Comparison of ENCODE assay signal across 25 cellular contexts in the genomic region with DNA sequence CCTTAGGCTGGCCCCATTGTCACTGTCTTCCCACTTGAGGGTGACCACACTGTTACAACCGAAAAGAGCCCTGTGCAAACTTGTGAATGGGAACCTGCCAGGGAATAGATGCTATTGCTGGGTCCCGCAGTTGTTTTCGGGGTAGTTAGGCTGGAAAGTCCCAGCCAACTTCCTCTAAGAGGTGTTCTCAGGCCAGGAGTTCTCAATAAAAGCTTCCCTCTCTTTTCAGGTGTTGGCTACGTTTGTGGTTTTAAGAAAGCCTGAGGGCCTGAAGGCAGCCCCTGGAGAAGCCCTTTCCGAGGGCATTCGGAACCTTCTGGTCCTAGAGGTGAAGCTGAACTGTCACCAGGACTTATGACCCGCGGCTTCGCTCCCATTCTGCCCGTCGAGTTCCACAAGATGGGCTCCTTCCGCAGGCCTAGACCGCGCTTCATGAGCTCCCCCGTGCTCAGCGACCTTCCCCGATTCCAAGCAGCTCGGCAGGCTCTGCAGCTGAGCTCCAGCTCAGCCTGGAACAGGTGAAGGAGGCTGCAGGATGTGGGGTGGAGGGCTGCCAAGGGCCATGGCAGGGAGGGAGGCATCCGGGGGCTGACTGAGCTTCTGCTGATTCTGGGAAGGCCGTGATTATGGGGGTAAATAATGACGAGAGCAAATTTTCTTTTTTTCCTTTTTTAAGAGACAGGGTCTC.
A peak's percentile ranks its signal among the peaks of the same experiment; 100 is the strongest.
DNase-seq lines count a peak whose midpoint lies in the region; ATAC-seq and TF ChIP-seq lines count a peak whose summit lies in the region.
"Had no signal": no experiment of that assay in that cellular context is flagged by ENCODE, and none has a peak within 500 bp of the region (broad histone marks: within the 10 kb centered on the region; RNA-seq: fewer than 3 reads in every experiment).

No MANE protein-coding gene starts in this region.

- peak; percentile 79 for ATAC-seq in GM18511 (IDR thresholded peaks at IDR 0.05; ENCODE audit: unreplicated experiment)
- ATAC-seq in activated naive CD8-positive, alpha-beta T cell treated with anti-CD3 and anti-CD28 coated beads, Interleukin-2, amount 10 ng/mL, durations not matched to agents 7 days and 5 days (ENCODE audit: low read depth), result peak; percentile 56
- ATAC-seq in natural killer cell, result no peak
- ATAC-seq in HG02973 (IDR thresholded peaks at IDR 0.05; ENCODE audit: unreplicated experiment), result no peak

- H3K27ac ChIP-seq in coronary artery, result no peak overlapping the region
- H3K27ac ChIP-seq: C4-2B, colonic mucosa, hepatocyte, HL-60, prostate gland, SJCRH30, skin epidermis had no signal

- no peaks in the 10 kb centered on the region for H3K27me3 Mint-ChIP-seq in activated CD4-positive, alpha-beta T cell treated with anti-CD3 and anti-CD28 coated beads, Interleukin-2, amount 10 ng/mL, durations not matched to agents 24 days and 14 days
- no peaks in the 10 kb centered on the region for H3K27me3 Mint-ChIP-seq in activated naive CD8-positive, alpha-beta T cell treated with anti-CD3 and anti-CD28 coated beads, Interleukin-2, amount 10 ng/mL, durations not matched to agents 7 days and 5 days
- no peaks in the 10 kb centered on the region for H3K27me3 Mint-ChIP-seq in natural killer cell (ENCODE audit: low read depth in 2 of 2)
- H3K27me3 Mint-ChIP-seq: activated naive CD8-positive, alpha-beta T cell; brain had no signal

- intact Hi-C loops in activated CD4-positive, alpha-beta T cell treated with anti-CD3 and anti-CD28 coated beads, Interleukin-2, amount 10 ng/mL, durations not matched to agents 24 days and 14 days (cut with micrococcal nuclease), result no loop called here
- intact Hi-C loops in natural killer cell (cut with micrococcal nuclease), result no loop called here

- no peak for DNase-seq in activated CD4-positive, alpha-beta T cell treated with anti-CD3 and anti-CD28 coated beads, Interleukin-2, amount 10 ng/mL, durations not matched to agents 24 days and 14 days
- no peak for DNase-seq in activated CD4-positive, alpha-beta T cell treated with anti-CD3 and anti-CD28 coated beads, Interleukin-2, amount 50 U/mL, for 4 hours
- no peak for DNase-seq in activated naive CD8-positive, alpha-beta T cell treated with anti-CD3 and anti-CD28 coated beads, Interleukin-2, amount 10 ng/mL, durations not matched to agents 7 days and 5 days
- DNase-seq in natural killer cell (no peak), coronary artery (ENCODE audit: low spot score) (no peak), islet precursor cell (no peak)
- DNase-seq: activated CD8-positive, alpha-beta memory T cell treated with anti-CD3 and anti-CD28 coated beads, Interleukin-2, amount 50 U/mL, for 4 hours; colonic mucosa; IMR-90; MM.1S; NCI-H1436 treated with DMSO at 0.1 percent for 48 hours; NCI-H2171 treated with DMSO at 0.1 percent for 48 hours; NCI-H774; stimulated activated CD4-positive, alpha-beta T cell treated with anti-CD3 and anti-CD28 coated beads, Interleukin-4, amount 100 ng/mL, for 24 hours had no signal

- no peak overlapping the region for H3K4me3 ChIP-seq in coronary artery
- H3K4me3 ChIP-seq: colonic mucosa, hepatocyte, prostate gland, SJCRH30, skin epidermis had no signal

- H3K9me3 Mint-ChIP-seq in activated CD4-positive, alpha-beta T cell treated with anti-CD3 and anti-CD28 coated beads, Interleukin-2, amount 10 ng/mL, durations not matched to agents 24 days and 14 days, result no peaks in the 10 kb centered on the region
- H3K9me3 Mint-ChIP-seq in activated naive CD8-positive, alpha-beta T cell treated with anti-CD3 and anti-CD28 coated beads, Interleukin-2, amount 10 ng/mL, durations not matched to agents 7 days and 5 days, result no peaks in the 10 kb centered on the region
- no peaks in the 10 kb centered on the region for H3K9me3 Mint-ChIP-seq in natural killer cell
- H3K9me3 Mint-ChIP-seq: brain, nephron had no signal

- POLR2A ChIA-PET in activated naive CD8-positive, alpha-beta T cell treated with anti-CD3 and anti-CD28 coated beads, Interleukin-2, amount 10 ng/mL, durations not matched to agents 7 days and 5 days (lab: Charles Lee), result no interaction called here

- no peak for TF ChIP-seq CTCF in natural killer cell (IDR thresholded peaks at IDR 0.05)
- no peak for TF ChIP-seq CTCF in coronary artery (IDR thresholded peaks at IDR 0.05)

- H3K4me3 Mint-ChIP-seq in activated CD4-positive, alpha-beta T cell treated with anti-CD3 and anti-CD28 coated beads, Interleukin-2, amount 10 ng/mL, durations not matched to agents 24 days and 14 days, result peak overlapping the region; percentile 76
- H3K4me3 Mint-ChIP-seq in activated naive CD8-positive, alpha-beta T cell treated with anti-CD3 and anti-CD28 coated beads, Interleukin-2, amount 10 ng/mL, durations not matched to agents 7 days and 5 days, result peak overlapping the region; percentile 32
- H3K4me3 Mint-ChIP-seq in natural killer cell, result peak overlapping the region; percentile 22
- H3K4me3 Mint-ChIP-seq: activated naive CD8-positive, alpha-beta T cell; brain; nephron had no signal

- H3K27ac Mint-ChIP-seq in activated CD4-positive, alpha-beta T cell treated with anti-CD3 and anti-CD28 coated beads, Interleukin-2, amount 10 ng/mL, durations not matched to agents 24 days and 14 days, result peak overlapping the region; percentile 71
- H3K27ac Mint-ChIP-seq in activated naive CD8-positive, alpha-beta T cell treated with anti-CD3 and anti-CD28 coated beads, Interleukin-2, amount 10 ng/mL, durations not matched to agents 7 days and 5 days, result no peak overlapping the region
- H3K27ac Mint-ChIP-seq in natural killer cell, result peak overlapping the region; percentile 93 to 97
- H3K27ac Mint-ChIP-seq: activated naive CD8-positive, alpha-beta T cell; nephron had no signal

- H3K4me1 Mint-ChIP-seq in activated CD4-positive, alpha-beta T cell treated with anti-CD3 and anti-CD28 coated beads, Interleukin-2, amount 10 ng/mL, durations not matched to agents 24 days and 14 days, result peaks cover 41% of the 10 kb centered on the region
- H3K4me1 Mint-ChIP-seq in activated naive CD8-positive, alpha-beta T cell treated with anti-CD3 and anti-CD28 coated beads, Interleukin-2, amount 10 ng/mL, durations not matched to agents 7 days and 5 days, result peaks cover 12% of the 10 kb centered on the region
- peaks cover 51 to 55% of the 10 kb centered on the region in 2 donors for H3K4me1 Mint-ChIP-seq in natural killer cell
- H3K4me1 Mint-ChIP-seq: nephron had no signal

- H3K36me3 Mint-ChIP-seq in activated CD4-positive, alpha-beta T cell treated with anti-CD3 and anti-CD28 coated beads, Interleukin-2, amount 10 ng/mL, durations not matched to agents 24 days and 14 days (ENCODE audit: low read depth), result peaks cover 69% of the 10 kb centered on the region
- H3K36me3 Mint-ChIP-seq in activated naive CD8-positive, alpha-beta T cell treated with anti-CD3 and anti-CD28 coated beads, Interleukin-2, amount 10 ng/mL, durations not matched to agents 7 days and 5 days, result peaks cover 4% of the 10 kb centered on the region
- H3K36me3 Mint-ChIP-seq in natural killer cell, result peaks cover 24% of the 10 kb centered on the region
- H3K36me3 Mint-ChIP-seq: activated naive CD8-positive, alpha-beta T cell had no signal

Comparison
In these comparisons a context has a peak if more than half of its experiments do, and no peak if none do; other contexts are left out.
1. H3K4me3 Mint-ChIP-seq: peak in every context shown above with its lines; median percentile 76 in activated CD4-positive, alpha-beta T cell treated with anti-CD3 and anti-CD28 coated beads, Interleukin-2, amount 10 ng/mL, durations not matched to agents 24 days and 14 days; 32 in activated naive CD8-positive, alpha-beta T cell treated with anti-CD3 and anti-CD28 coated beads, Interleukin-2, amount 10 ng/mL, durations not matched to agents 7 days and 5 days; 22 in natural killer cell.
2. ATAC-seq: peak in GM18511 (single experiment) and activated naive CD8-positive, alpha-beta T cell treated with anti-CD3 and anti-CD28 coated beads, Interleukin-2, amount 10 ng/mL, durations not matched to agents 7 days and 5 days (single experiment); none in natural killer cell (0 of 3) and HG02973 (single experiment).